ENCODE assay signal across 21 cellular contexts in genomic region chr6:32109765-32110160, GRCh38. TPM values are rescaled to one million over a fixed set of nuclear protein-coding genes. Genes with fewer than 3 reads are reported as not detected.
DNase-seq lines count a peak whose midpoint lies in the region; ATAC-seq, FAIRE-seq and TF ChIP-seq lines count a peak whose summit lies in the region.
"Had no signal": no experiment of that assay in that cellular context is flagged by ENCODE, and none has a peak within 500 bp of the region (broad histone marks: within the 10 kb centered on the region; RNA-seq: fewer than 3 reads in every experiment).

No MANE protein-coding gene starts in this region.

- H2BK12ac ChIP-seq in H1 (ENCODE audit: low read depth, low read length) (0 out of 2 replicates have a peak overlapping the region, but pooled peaks have one; percentile 50), neuronal stem cell (ENCODE audit: low read length) (no peak overlapping the region)

- H3K4ac ChIP-seq in H1 (replicated peaks; ENCODE audit: insufficient read length, low read depth, low read length): no peak overlapping the region
- no peak overlapping the region for H3K4ac ChIP-seq in neuronal stem cell (ENCODE audit: low read length)

- H2BK15ac ChIP-seq in H1 (ENCODE audit: low read length): no peak overlapping the region
- H2BK15ac ChIP-seq in neuronal stem cell (ENCODE audit: low read length): no peak overlapping the region

- H3K79me1 ChIP-seq in H1 (ENCODE audit: low read depth, low read length): no peaks in the 10 kb centered on the region
- H3K79me1 ChIP-seq in neuronal stem cell (ENCODE audit: low read depth, low read length): no peaks in the 10 kb centered on the region

- H3K56ac ChIP-seq in H1 (replicated peaks; ENCODE audit: insufficient read length, low read depth, low read length): no peak overlapping the region

- H3K18ac ChIP-seq in H1 (ENCODE audit: extremely low read depth, low read length) (no peak overlapping the region), neuronal stem cell (ENCODE audit: low read length) (no peak overlapping the region)

- H4K91ac ChIP-seq in H1 (replicated peaks; ENCODE audit: insufficient read length, low read length): no peak overlapping the region
- no peak overlapping the region for H4K91ac ChIP-seq in neuronal stem cell (ENCODE audit: low read depth, low read length, poor library complexity)

- ATAC-seq in HG02970 (IDR thresholded peaks at IDR 0.05; ENCODE audit: low FRiP score, unreplicated experiment): no peak

- no peak overlapping the region for H2BK20ac ChIP-seq in H1 (ENCODE audit: low read length)

- intact Hi-C loops in transverse colon (cut with DNase I; ENCODE audit: low total_unique reads): no loop called here

- no peak for TF ChIP-seq POLR2A in H1 (IDR thresholded peaks at IDR 0.05; ENCODE audit: control extremely low read depth in 1 of 2, low read depth in 2 of 2, low read length in 2 of 2)
- TF ChIP-seq POLR2A in transverse colon (IDR thresholded peaks at IDR 0.05): no peak

- no peak overlapping the region for H3K4me3 Mint-ChIP-seq in T-helper 1 cell treated with Interleukin-12 subunit alpha and Interleukin-12 subunit beta and Interleukin-4 antibody, amounts not matched to agents 30 μg/mL and 1 μg/mL, for 36 hours
- H3K4me3 Mint-ChIP-seq: activated naive CD8-positive, alpha-beta T cell treated with anti-CD3 and anti-CD28 coated beads, Interleukin-2, amount 50 U/mL, for 24 hours; T-helper 2 cell treated with Interferon-gamma antibody and Interleukin-4, amounts not matched to agents 5 μg/mL and 100 μg/mL, for 36 hours had no signal

- POLR2A ChIA-PET in H1 (lab: Charles Lee; ENCODE audit: partially characterized antibody): interaction anchor here (0.6 to 3.1 kb wide), 18 partner anchors 9 to 194 kb away, joined by 3 to 16 read pairs (median 5); partner anchors contain the start of genes ATF6B, DXO and GPSM3

- H3K36me3 Mint-ChIP-seq in T-helper 1 cell treated with Interleukin-12 subunit alpha and Interleukin-12 subunit beta and Interleukin-4 antibody, amounts not matched to agents 30 μg/mL and 1 μg/mL, for 36 hours (ENCODE audit: low read depth): peaks cover 20% of the 10 kb centered on the region

- H3K14ac ChIP-seq in H1 (ENCODE audit: insufficient read length) (no peak overlapping the region), neuronal stem cell (ENCODE audit: low read length) (peak overlapping the region; percentile 47)

- peak overlapping the region; percentile 50 for H3K27ac Mint-ChIP-seq in T-helper 1 cell treated with Interleukin-12 subunit alpha and Interleukin-12 subunit beta and Interleukin-4 antibody, amounts not matched to agents 30 μg/mL and 1 μg/mL, for 36 hours
- H3K27ac Mint-ChIP-seq: T-helper 2 cell treated with Interferon-gamma antibody and Interleukin-4, amounts not matched to agents 5 μg/mL and 100 μg/mL, for 36 hours had no signal

- CTCF ChIA-PET in H1 (lab: Charles Lee; ENCODE audit: partially characterized antibody): interaction anchor here (1.0 to 6.0 kb wide), 5 partner anchors 9 to 61 kb away, joined by 3 to 49 read pairs (median 5); no protein-coding TSS in a partner anchor

- H3K4me3 ChIP-seq in H1 (ENCODE audit: extremely low read depth in 1 of 4, insufficient read depth in 2 of 4, low read depth in 3 of 4, low read length in 4 of 4): no peak overlapping the region
- no peak overlapping the region for H3K4me3 ChIP-seq in neuronal stem cell (ENCODE audit: low read length in 2 of 2)
- no peak overlapping the region for H3K4me3 ChIP-seq in transverse colon
- H3K4me3 ChIP-seq: HAP-1, SJCRH30 had no signal

- H3K9me3 ChIP-seq in H1 (ENCODE audit: insufficient read depth in 2 of 2, low read depth in 1 of 2, low read length in 1 of 2) (no peaks in the 10 kb centered on the region), neuronal stem cell (replicated peaks in 1 of 2; ENCODE audit: control insufficient read depth in 2 of 2, insufficient read depth in 1 of 2, low read depth in 1 of 2, low read length in 2 of 2) (peaks cover 0 to 2% of the 10 kb centered on the region in 2 donors), transverse colon (no peaks in the 10 kb centered on the region)
- H3K9me3 ChIP-seq: HAP-1, SJCRH30 had no signal

- peaks cover 4% of the 10 kb centered on the region for H3K4me1 Mint-ChIP-seq in T-helper 1 cell treated with Interleukin-12 subunit alpha and Interleukin-12 subunit beta and Interleukin-4 antibody, amounts not matched to agents 30 μg/mL and 1 μg/mL, for 36 hours (ENCODE audit: low read depth)

- no peak for TF ChIP-seq RAD21 in H1 (IDR thresholded peaks at IDR 0.05 in 1 of 2, conservative IDR thresholded peaks at IDR 0.05 in 1 of 2; ENCODE audit: low read depth in 2 of 2, low read length in 2 of 2)

- H3K79me2 ChIP-seq in H1 (ENCODE audit: control insufficient read depth in 1 of 2, insufficient read depth in 2 of 2, low read length in 2 of 2): no peaks in the 10 kb centered on the region

- in situ Hi-C loops in transverse colon (cut with MboI; ENCODE audit: low pct_ligation_motif_present in 1 of 4, low pct_unique_long_range_greater_than_20kb in 1 of 4, low sequenced_read_pairs in 3 of 4): no loop called here

- peaks cover 0 to 11% (median 6%) of the 10 kb centered on the region in 4 experiments; a peak in 5 of 7 replicates for H3K27me3 ChIP-seq in H1 (replicated peaks in 1 of 4; ENCODE audit: control insufficient read depth in 3 of 4, extremely low read depth in 1 of 4, insufficient read depth in 3 of 4, low read length in 3 of 4)
- peaks cover 0 to 16% (median 11%) of the 10 kb centered on the region in 3 experiments for H3K27me3 ChIP-seq in neuronal stem cell (ENCODE audit: control insufficient read depth in 3 of 3, insufficient read depth in 3 of 3, low read depth in 1 of 3, low read length in 3 of 3)
- no peaks in the 10 kb centered on the region for H3K27me3 ChIP-seq in transverse colon
- H3K27me3 ChIP-seq: SJCRH30 had no signal

- DNase-seq in T-helper 1 cell (no peak), H1 (ENCODE audit: low read depth in 1 of 2, low spot score in 2 of 2) (no peak), neuronal stem cell (ENCODE audit: low spot score) (no peak), transverse colon (no peak), T-helper 2 cell (no peak), Kasumi-1 (lab: John Stamatoyannopoulos, UW) (no peak)
- DNase-seq: activated CD4-positive, CD25-positive, alpha-beta regulatory T cell; activated naive CD8-positive, alpha-beta T cell treated with anti-CD3 and anti-CD28 coated beads, Interleukin-2, amount 50 U/mL, for 24 hours; C1 segment of cervical spinal cord; effector memory CD8-positive, alpha-beta T cell; MV-4-11; naive B cell; NCI-H2081; NCI-H524; SJCRH30 had no signal

- no peak overlapping the region for H2BK5ac ChIP-seq in H1 (ENCODE audit: low read depth, low read length)
- no peak overlapping the region for H2BK5ac ChIP-seq in neuronal stem cell (ENCODE audit: low read length)

- H3K27me3 Mint-ChIP-seq in T-helper 1 cell treated with Interleukin-12 subunit alpha and Interleukin-12 subunit beta and Interleukin-4 antibody, amounts not matched to agents 30 μg/mL and 1 μg/mL, for 36 hours (ENCODE audit: low read depth): peaks cover 23% of the 10 kb centered on the region

- no peak for TF ChIP-seq CTCF in H1 (IDR thresholded peaks at IDR 0.05; ENCODE audit: control extremely low read depth in 1 of 3, insufficient read depth in 1 of 3, low read depth in 1 of 3, low read length in 3 of 3)
- no peak for TF ChIP-seq CTCF in transverse colon (IDR thresholded peaks at IDR 0.05)

- H3K36me3 ChIP-seq in H1 (ENCODE audit: control insufficient read depth in 2 of 4, insufficient read depth in 4 of 4, low read length in 3 of 4) (no peaks in the 10 kb centered on the region; a peak in 2 of 8 replicates), neuronal stem cell (replicated peaks in 1 of 2; ENCODE audit: control insufficient read depth in 2 of 2, insufficient read depth in 2 of 2, low read length in 2 of 2) (peaks cover 4 to 9% of the 10 kb centered on the region in 2 donors), transverse colon (no peaks in the 10 kb centered on the region)
- H3K36me3 ChIP-seq: HAP-1, SJCRH30 had no signal

- H3K4me2 ChIP-seq in H1 (ENCODE audit: insufficient read depth in 1 of 2, low read depth in 2 of 2, low read length in 2 of 2): peak overlapping the region; percentile 3 to 4; a peak in 1 of 4 replicates
- no peak overlapping the region for H3K4me2 ChIP-seq in neuronal stem cell (ENCODE audit: insufficient read depth, low read length, poor library complexity, severe bottlenecking)

- H3K27ac ChIP-seq in H1 (ENCODE audit: low read depth, low read length): no peak overlapping the region
- no peak overlapping the region for H3K27ac ChIP-seq in neuronal stem cell (replicated peaks; ENCODE audit: low read length)
- peak overlapping the region; percentile 28 to 78 (median 62) for H3K27ac ChIP-seq in transverse colon
- H3K27ac ChIP-seq: 22Rv1, HL-60, SJCRH30 had no signal

- H3K9me3 Mint-ChIP-seq in T-helper 1 cell treated with Interleukin-12 subunit alpha and Interleukin-12 subunit beta and Interleukin-4 antibody, amounts not matched to agents 30 μg/mL and 1 μg/mL, for 36 hours: no peaks in the 10 kb centered on the region
- H3K9me3 Mint-ChIP-seq: activated naive CD8-positive, alpha-beta T cell treated with anti-CD3 and anti-CD28 coated beads, Interleukin-2, amount 50 U/mL, for 24 hours; effector memory CD8-positive, alpha-beta T cell; naive B cell; T-helper 2 cell treated with Interferon-gamma antibody and Interleukin-4, amounts not matched to agents 5 μg/mL and 100 μg/mL, for 36 hours had no signal

- 77% methylated on average over 6 of the region's 6 CpGs; no CpG with 5 or more reads in 1 of the 2 experiments for WGBS in H1 (ENCODE audit: extremely low coverage in 1 of 2, insufficient coverage in 1 of 2, insufficient read length in 1 of 2, insufficient replicate concordance in 2 of 2, low coverage in 1 of 2, low lambda C conversion rate in 2 of 2, missing lambda C conversion rate in 1 of 2), 2 experiments
- WGBS in neuronal stem cell (ENCODE audit: extremely low coverage in 2 of 2, insufficient read length in 2 of 2, insufficient replicate concordance in 1 of 2), 2 donors: no CpG with 5 or more reads among the region's 6 CpGs
- 69% methylated on average over 6 of the region's 6 CpGs; no CpG with 5 or more reads in 1 of the 2 donors for WGBS in transverse colon (ENCODE audit: low coverage in 1 of 2), 2 donors

- no peak overlapping the region for H3K9ac ChIP-seq in H1 (replicated peaks in 1 of 4; ENCODE audit: extremely low read depth in 1 of 4, low read depth in 3 of 4, low read length in 3 of 4)
- H3K9ac ChIP-seq in neuronal stem cell (ENCODE audit: low read depth, low read length, poor library complexity): peak overlapping the region; percentile 8

- FAIRE-seq in H1 (lab: Jason Lieb, UNC): no peak

- H4K5ac ChIP-seq in H1 (ENCODE audit: insufficient read length, low read depth, low read length): no peak overlapping the region

- H4K8ac ChIP-seq in H1 (ENCODE audit: extremely low read depth, insufficient read depth, low read length) (no peak overlapping the region), neuronal stem cell (ENCODE audit: low read depth, low read length) (no peak overlapping the region)

- H2AK5ac ChIP-seq in H1 (ENCODE audit: low read depth, low read length): no peak overlapping the region
- no peak overlapping the region for H2AK5ac ChIP-seq in neuronal stem cell (ENCODE audit: low read depth, low read length)

- TF ChIP-seq EP300 in H1 (IDR thresholded peaks at IDR 0.05; ENCODE audit: borderline replicate concordance in 1 of 2, low read depth in 2 of 2, low read length in 2 of 2): no peak
- TF ChIP-seq EP300 in transverse colon (IDR thresholded peaks at IDR 0.05; ENCODE audit: low read depth): no peak

- H2AFZ ChIP-seq in H1 (ENCODE audit: low read length) (no peak overlapping the region), neuronal stem cell (ENCODE audit: low read length) (no peak overlapping the region)

- H4K20me1 ChIP-seq in H1 (replicated peaks in 1 of 2; ENCODE audit: control insufficient read depth in 1 of 2, insufficient read depth in 2 of 2, low read length in 2 of 2): peaks cover 3 to 4% of the 10 kb centered on the region in 2 experiments

- 0 out of 2 replicates have a peak, but pooled peaks cover 2% of the 10 kb centered on the region for H3K23me2 ChIP-seq in H1 (ENCODE audit: low read depth, low read length)

- H3K23ac ChIP-seq in H1 (ENCODE audit: insufficient read length) (no peak overlapping the region), neuronal stem cell (ENCODE audit: low read depth, low read length, poor library complexity) (peak overlapping the region; percentile 17)

- H2BK120ac ChIP-seq in H1 (replicated peaks; ENCODE audit: low read depth, low read length) (no peak overlapping the region), neuronal stem cell (ENCODE audit: low read depth, low read length) (no peak overlapping the region)

- peaks cover 2 to 15% (median 9%) of the 10 kb centered on the region in 4 experiments for H3K4me1 ChIP-seq in H1 (replicated peaks in 1 of 4; ENCODE audit: control insufficient read depth in 3 of 4, insufficient read depth in 4 of 4, low read length in 3 of 4)
- H3K4me1 ChIP-seq in neuronal stem cell (ENCODE audit: control insufficient read depth in 2 of 2, insufficient read depth in 1 of 2, low read depth in 1 of 2, low read length in 2 of 2): peaks cover 15 to 22% of the 10 kb centered on the region in 2 donors
- H3K4me1 ChIP-seq in transverse colon: peaks cover 16 to 53% (median 31%) of the 10 kb centered on the region in 4 donors
- H3K4me1 ChIP-seq: HAP-1 had no signal

RNA-seq across cellular contexts. Expression of gene TNXB, which starts 0.6 kb away (rescaled TPM):
- total RNA-seq in H1 (2021; fragmentation: NEBNext Ultra II Directional; extraction: Animal tissue kit (Norgen Biotek cat#: 25700)): 4.8 and 5.5 TPM in 2 replicates
- 3.1 and 6.5 TPM in 2 replicates for polyA plus RNA-seq in H1 (2011; rRNA removed)
- polyA plus RNA-seq in H1 (2011; cell fraction: cytosol; rRNA removed): 3.8 TPM
- 19.4 TPM for polyA plus RNA-seq in H1 (2011; cell fraction: nucleus; rRNA removed)
- 2.7 to 5.3 TPM (median 4.8 TPM) in 4 replicates for polyA plus RNA-seq in H1 (2012, experiment 1 of 2)
- polyA plus RNA-seq in H1 (2012, experiment 2 of 2): 2.0 TPM
- polyA plus RNA-seq in H1 (2013, experiment 1 of 2): 2.0 TPM
- 2.4 TPM for polyA plus RNA-seq in H1 (2013, experiment 2 of 2)
- 2.6 and 3.6 TPM in 2 replicates for polyA minus RNA-seq in H1 (2011; rRNA and poly(A)+ RNA removed)
- polyA minus RNA-seq in H1 (2011; cell fraction: cytosol; rRNA and poly(A)+ RNA removed): 5.5 TPM
- polyA minus RNA-seq in H1 (2011; cell fraction: nucleus; rRNA and poly(A)+ RNA removed): 7.9 TPM
- polyA plus RNA-seq in neuronal stem cell (2013, experiment 1 of 2): 4.0 TPM
- 3.8 TPM for polyA plus RNA-seq in neuronal stem cell (2013, experiment 2 of 2)
- total RNA-seq in transverse colon: 100 to 1,000 TPM in 1 of 4 donors, 10 to 100 TPM in 3; 47.7 to 205 (median 66.2) TPM

RNA-seq across cellular contexts. Expression of gene ATF6B, which starts 18.3 kb away (rescaled TPM):
- 36.2 and 38.1 TPM in 2 replicates for total RNA-seq in H1 (2021; fragmentation: NEBNext Ultra II Directional; extraction: Animal tissue kit (Norgen Biotek cat#: 25700))
- 42.2 and 66.3 TPM in 2 replicates for polyA plus RNA-seq in H1 (2011; rRNA removed)
- polyA plus RNA-seq in H1 (2011; cell fraction: cytosol; rRNA removed): 37.2 TPM
- 118 TPM for polyA plus RNA-seq in H1 (2011; cell fraction: nucleus; rRNA removed)
- 32.9 to 50.0 TPM (median 43.7 TPM) in 4 replicates for polyA plus RNA-seq in H1 (2012, experiment 1 of 2)
- 61.0 TPM for polyA plus RNA-seq in H1 (2012, experiment 2 of 2)
- polyA plus RNA-seq in H1 (2013, experiment 1 of 2): 39.5 TPM
- polyA plus RNA-seq in H1 (2013, experiment 2 of 2): 41.1 TPM
- polyA minus RNA-seq in H1 (2011; rRNA and poly(A)+ RNA removed): 28.8 and 31.4 TPM in 2 replicates
- polyA minus RNA-seq in H1 (2011; cell fraction: cytosol; rRNA and poly(A)+ RNA removed): 20.3 TPM
- polyA minus RNA-seq in H1 (2011; cell fraction: nucleus; rRNA and poly(A)+ RNA removed): 41.5 TPM
- 43.3 TPM for polyA plus RNA-seq in neuronal stem cell (2013, experiment 1 of 2)
- 41.6 TPM for polyA plus RNA-seq in neuronal stem cell (2013, experiment 2 of 2)
- total RNA-seq in transverse colon: 100 to 1,000 TPM in 2 of 4 donors, 10 to 100 TPM in 2; 59.0 to 139 (median 98.5) TPM

RNA-seq across cellular contexts. Expression of gene FKBPL, which starts 20.3 kb away (rescaled TPM):
- total RNA-seq in H1 (2021; fragmentation: NEBNext Ultra II Directional; extraction: Animal tissue kit (Norgen Biotek cat#: 25700)): 9.4 and 10.9 TPM in 2 replicates
- polyA plus RNA-seq in H1 (2011; rRNA removed): 5.4 and 5.8 TPM in 2 replicates
- 7.0 TPM for polyA plus RNA-seq in H1 (2011; cell fraction: cytosol; rRNA removed)
- 6.1 TPM for polyA plus RNA-seq in H1 (2011; cell fraction: nucleus; rRNA removed)
- polyA plus RNA-seq in H1 (2012, experiment 1 of 2): 9.7 to 13.9 TPM (median 10.9 TPM) in 4 replicates
- 16.2 TPM for polyA plus RNA-seq in H1 (2012, experiment 2 of 2)
- polyA plus RNA-seq in H1 (2013, experiment 1 of 2): 6.4 TPM
- polyA plus RNA-seq in H1 (2013, experiment 2 of 2): 6.1 TPM
- 4.7 and 5.1 TPM in 2 replicates for polyA minus RNA-seq in H1 (2011; rRNA and poly(A)+ RNA removed)
- polyA minus RNA-seq in H1 (2011; cell fraction: cytosol; rRNA and poly(A)+ RNA removed): 3.7 TPM
- 4.1 TPM for polyA minus RNA-seq in H1 (2011; cell fraction: nucleus; rRNA and poly(A)+ RNA removed)
- 6.4 TPM for polyA plus RNA-seq in neuronal stem cell (2013, experiment 1 of 2)
- polyA plus RNA-seq in neuronal stem cell (2013, experiment 2 of 2): 5.8 TPM
- total RNA-seq in transverse colon: 1 to 10 TPM in 2 of 4 donors, not detected in 2; 3.0 to 3.3 TPM

RNA-seq across cellular contexts. Expression of gene PRRT1, which starts 42.0 kb away (rescaled TPM):
- total RNA-seq in H1 (2021; fragmentation: NEBNext Ultra II Directional; extraction: Animal tissue kit (Norgen Biotek cat#: 25700)): 2.8 TPM in 2 replicates
- polyA plus RNA-seq in H1 (2011; rRNA removed): 0.71 and 1.4 TPM in 2 replicates
- 0.45 TPM for polyA plus RNA-seq in H1 (2011; cell fraction: cytosol; rRNA removed)
- polyA plus RNA-seq in H1 (2011; cell fraction: nucleus; rRNA removed): 1.8 TPM
- polyA plus RNA-seq in H1 (2012, experiment 1 of 2): 1.9 to 2.8 TPM (median 2.2 TPM) in 4 replicates
- 2.5 TPM for polyA plus RNA-seq in H1 (2012, experiment 2 of 2)
- polyA plus RNA-seq in H1 (2013, experiment 1 of 2): 5.9 TPM
- polyA plus RNA-seq in H1 (2013, experiment 2 of 2): 5.7 TPM
- 0.13 and 0.49 TPM in 2 replicates for polyA minus RNA-seq in H1 (2011; rRNA and poly(A)+ RNA removed)
- 1.1 TPM for polyA minus RNA-seq in H1 (2011; cell fraction: cytosol; rRNA and poly(A)+ RNA removed)
- 0.20 TPM for polyA minus RNA-seq in H1 (2011; cell fraction: nucleus; rRNA and poly(A)+ RNA removed)
- polyA plus RNA-seq in neuronal stem cell (2013, experiment 1 of 2): 6.4 TPM
- 6.2 TPM for polyA plus RNA-seq in neuronal stem cell (2013, experiment 2 of 2)
- 1 to 10 TPM in 2 of 4 donors, not detected in 2; 2.4 to 2.7 TPM for total RNA-seq in transverse colon

RNA-seq across cellular contexts. Expression of gene PPT2, which starts 44.2 kb away (rescaled TPM):
- 24.1 and 27.9 TPM in 2 replicates for total RNA-seq in H1 (2021; fragmentation: NEBNext Ultra II Directional; extraction: Animal tissue kit (Norgen Biotek cat#: 25700))
- polyA plus RNA-seq in H1 (2011; rRNA removed): 39.0 and 39.5 TPM in 2 replicates
- 34.9 TPM for polyA plus RNA-seq in H1 (2011; cell fraction: cytosol; rRNA removed)
- polyA plus RNA-seq in H1 (2011; cell fraction: nucleus; rRNA removed): 69.6 TPM
- polyA plus RNA-seq in H1 (2012, experiment 1 of 2): 24.2 to 36.4 TPM (median 28.5 TPM) in 4 replicates
- polyA plus RNA-seq in H1 (2012, experiment 2 of 2): 31.7 TPM
- polyA plus RNA-seq in H1 (2013, experiment 1 of 2): 36.6 TPM
- 34.6 TPM for polyA plus RNA-seq in H1 (2013, experiment 2 of 2)
- 18.9 and 51.4 TPM in 2 replicates for polyA minus RNA-seq in H1 (2011; rRNA and poly(A)+ RNA removed)
- 10.9 TPM for polyA minus RNA-seq in H1 (2011; cell fraction: cytosol; rRNA and poly(A)+ RNA removed)
- polyA minus RNA-seq in H1 (2011; cell fraction: nucleus; rRNA and poly(A)+ RNA removed): 18.3 TPM
- polyA plus RNA-seq in neuronal stem cell (2013, experiment 1 of 2): 32.3 TPM
- polyA plus RNA-seq in neuronal stem cell (2013, experiment 2 of 2): 31.7 TPM
- total RNA-seq in transverse colon: 10 to 100 TPM; 13.1 to 80.0 (median 28.1) TPM

Comparison
In these comparisons a context has a peak if more than half of its experiments do, and no peak if none do; other contexts are left out.
1. H3K27ac ChIP-seq: peak in transverse colon (4 of 4); none in H1 (single experiment) and neuronal stem cell (single experiment).